ENCODE assay signal across 21 cellular contexts in genomic region chr1:219179293-219179692, GRCh38. TPM values are rescaled to one million over a fixed set of nuclear protein-coding genes. Genes with fewer than 3 reads are reported as not detected.
A peak's percentile ranks its signal among the peaks of the same experiment; 100 is the strongest.
DNase-seq lines count a peak whose midpoint lies in the region; ATAC-seq, FAIRE-seq and TF ChIP-seq lines count a peak whose summit lies in the region.
"Had no signal": no experiment of that assay in that cellular context is flagged by ENCODE, and none has a peak within 500 bp of the region (broad histone marks: within the 10 kb centered on the region; RNA-seq: fewer than 3 reads in every experiment).

No MANE protein-coding gene starts in this region.

- FAIRE-seq in GM12892 (lab: Jason Lieb, UNC) = peak; percentile 30
- FAIRE-seq: GM18507 had no signal

- intact Hi-C loops in sciatic nerve (cut with DNase I) = loop anchor here (10.0 kb wide), 1 partner anchor 896 kb away; no protein-coding TSS in a partner anchor
- intact Hi-C loops in adrenal gland (cut with DNase I) = no loop called here

- H3K27ac ChIP-seq in adrenal gland = no peak overlapping the region

- no peak for TF ChIP-seq POLR2A in GM12892 (IDR thresholded peaks at IDR 0.05; ENCODE audit: low read depth, low read length)
- TF ChIP-seq POLR2A in adrenal gland (IDR thresholded peaks at IDR 0.05) = no peak

- H3K27me3 ChIP-seq in adrenal gland = no peaks in the 10 kb centered on the region
- H3K27me3 ChIP-seq: esophagus squamous epithelium had no signal

- no peaks in the 10 kb centered on the region for H3K9me3 ChIP-seq in adrenal gland (replicated peaks in 1 of 3)
- H3K9me3 ChIP-seq: esophagus squamous epithelium had no signal

- DNase-seq in GM12892 (ENCODE audit: insufficient read length) (no peak), NCI-H226 (peak; percentile 6), fibroblast of peridontal ligament (ENCODE audit: extremely low read depth) (peak; percentile 51), sciatic nerve (ENCODE audit: low spot score) (no peak), adrenal gland (no peak)
- DNase-seq: activated CD4-positive, alpha-beta T cell treated with anti-CD3 and anti-CD28 coated beads for 4 hours; activated gamma-delta T cell treated with Interleukin-2 at 50 U/mL for 16 hours; C1 segment of cervical spinal cord; dermis blood vessel endothelial cell; DMS153; esophagus squamous epithelium; hippocampal formation; NCI-H1417 treated with DMSO at 0.1 percent for 48 hours; NCI-H446; occipital lobe; SHP77 treated with DMSO at 0.1 percent for 48 hours; stimulated activated CD4-positive, alpha-beta T cell treated with anti-CD3 and anti-CD28 coated beads, Interleukin-2, amount 100 ng/mL, for 48 hours; T-helper 9 cell had no signal

- ATAC-seq in sciatic nerve = peak; percentile 48
- ATAC-seq in GM18868 (IDR thresholded peaks at IDR 0.05; ENCODE audit: unreplicated experiment) = no peak
- ATAC-seq in GM18870 (IDR thresholded peaks at IDR 0.05; ENCODE audit: unreplicated experiment) = no peak

- H3K36me3 ChIP-seq in adrenal gland (replicated peaks in 1 of 2) = no peaks in the 10 kb centered on the region

- no peak overlapping the region for H3K4me3 ChIP-seq in adrenal gland
- H3K4me3 ChIP-seq: esophagus squamous epithelium had no signal

- no peak for TF ChIP-seq CTCF in adrenal gland (IDR thresholded peaks at IDR 0.05)

- peaks cover 15 to 51% of the 10 kb centered on the region in 2 donors for H3K4me1 ChIP-seq in adrenal gland (replicated peaks in 1 of 2)

RNA-seq across cellular contexts. Expression of gene LYPLAL1, which starts 5.6 kb away (rescaled TPM):
- polyA plus RNA-seq in GM12892 (2012; ENCODE audit: missing spikeins) = 48.7 TPM
- total RNA-seq in sciatic nerve = 45.1 TPM
- 10 to 100 TPM; 14.9 to 82.7 (median 46.1) TPM for total RNA-seq in adrenal gland
- 10 to 100 TPM; 64.7 to 82.8 (median 79.4) TPM for polyA plus RNA-seq in adrenal gland

Comparison
In these comparisons a context has a peak if more than half of its experiments do, and no peak if none do; other contexts are left out.
1. DNase-seq: peak in NCI-H226 (single experiment) and fibroblast of peridontal ligament (single experiment); none in GM12892 (single experiment), sciatic nerve (single experiment) and adrenal gland (0 of 7).